7 cellular contexts compared by ENCODE assay signal in genomic region chr15:43483306-43484128, GRCh38. TPM values are rescaled to one million over a fixed set of nuclear protein-coding genes. Genes with fewer than 3 reads are reported as not detected.
DNase-seq lines count a peak whose midpoint lies in the region; ATAC-seq, FAIRE-seq and TF ChIP-seq lines count a peak whose summit lies in the region.

No MANE protein-coding gene starts in this region.

- H3K4me3 ChIP-seq in LNCaP clone FGC (ENCODE audit: low read depth, low read length) = no peak overlapping the region

- H3K4me3 Mint-ChIP-seq in activated T-helper 2 cell treated with anti-CD3 and anti-CD28 coated beads, Interferon-gamma antibody, Interleukin-2, Interleukin-4, amounts not matched to agents 10 μg/mL and 5 μg/mL and 100 μg/mL, durations not matched to agents 14 hours and 24 hours and 36 hours (ENCODE audit: low read depth) = no peak overlapping the region

- no peaks in the 10 kb centered on the region for H3K9me3 Mint-ChIP-seq in activated T-helper 2 cell treated with anti-CD3 and anti-CD28 coated beads, Interferon-gamma antibody, Interleukin-2, Interleukin-4, amounts not matched to agents 10 μg/mL and 5 μg/mL and 100 μg/mL, durations not matched to agents 14 hours and 24 hours and 36 hours

- TF ChIP-seq CTCF in LNCaP clone FGC (IDR thresholded peaks at IDR 0.05; ENCODE audit: control insufficient read depth, extremely low read depth, insufficient read depth) = peak; percentile 62

- H3K36me3 Mint-ChIP-seq in activated T-helper 2 cell treated with anti-CD3 and anti-CD28 coated beads, Interferon-gamma antibody, Interleukin-2, Interleukin-4, amounts not matched to agents 10 μg/mL and 5 μg/mL and 100 μg/mL, durations not matched to agents 14 hours and 24 hours and 36 hours (ENCODE audit: low read depth) = peaks cover 31% of the 10 kb centered on the region

- H3K27ac Mint-ChIP-seq in activated T-helper 2 cell treated with anti-CD3 and anti-CD28 coated beads, Interferon-gamma antibody, Interleukin-2, Interleukin-4, amounts not matched to agents 10 μg/mL and 5 μg/mL and 100 μg/mL, durations not matched to agents 14 hours and 24 hours and 36 hours = no peak overlapping the region

- FAIRE-seq in colon (lab: Jason Lieb, UNC) = peak; percentile 18

- intact Hi-C loops in activated T-helper 2 cell treated with anti-CD3 and anti-CD28 coated beads, Interferon-gamma antibody, Interleukin-2, Interleukin-4, amounts not matched to agents 10 μg/mL and 5 μg/mL and 100 μg/mL, durations not matched to agents 14 hours and 24 hours and 36 hours (cut with micrococcal nuclease) = no loop called here

- H3K27me3 Mint-ChIP-seq in activated T-helper 2 cell treated with anti-CD3 and anti-CD28 coated beads, Interferon-gamma antibody, Interleukin-2, Interleukin-4, amounts not matched to agents 10 μg/mL and 5 μg/mL and 100 μg/mL, durations not matched to agents 14 hours and 24 hours and 36 hours (ENCODE audit: low read depth) = no peaks in the 10 kb centered on the region

- in situ Hi-C loops in G401 (cut with HindIII; ENCODE audit: low sequenced_read_pairs) = no loop called here

- peaks cover 4% of the 10 kb centered on the region for H3K4me1 Mint-ChIP-seq in activated T-helper 2 cell treated with anti-CD3 and anti-CD28 coated beads, Interferon-gamma antibody, Interleukin-2, Interleukin-4, amounts not matched to agents 10 μg/mL and 5 μg/mL and 100 μg/mL, durations not matched to agents 14 hours and 24 hours and 36 hours (ENCODE audit: low read depth)

- no peak for ATAC-seq in GM19351 (IDR thresholded peaks at IDR 0.05; ENCODE audit: unreplicated experiment)

- DNase-seq in G401 (ENCODE audit: low spot score) (peak; percentile 45), LNCaP clone FGC (ENCODE audit: low read depth) (peak; percentile 3), pons (ENCODE audit: low spot score) (peak; percentile 59), cortex of kidney (lab: John Stamatoyannopoulos, UW) (no peak)
- DNase-seq in activated T-helper 2 cell treated with anti-CD3 and anti-CD28 coated beads, Interferon-gamma antibody, Interleukin-2, Interleukin-4, amounts not matched to agents 10 μg/mL and 5 μg/mL and 100 μg/mL, durations not matched to agents 14 hours and 24 hours and 36 hours (ENCODE audit: low spot score) = no peak

RNA-seq across cellular contexts. Expression of gene TP53BP1, which starts 9.4 kb away (rescaled TPM):
- 79.1 and 84.7 TPM in 2 replicates for total RNA-seq in G401 (2014; rRNA removed; shearing (Covaris generic))
- 43.8 and 46.6 TPM in 2 replicates for total RNA-seq in activated T-helper 2 cell treated with anti-CD3 and anti-CD28 coated beads, Interferon-gamma antibody, Interleukin-2, Interleukin-4, amounts not matched to agents 10 μg/mL and 5 μg/mL and 100 μg/mL, durations not matched to agents 14 hours and 24 hours and 36 hours

RNA-seq across cellular contexts. Expression of gene MAP1A, which starts 33.9 kb away (rescaled TPM):
- total RNA-seq in G401 (2014; rRNA removed; shearing (Covaris generic)) = 10.0 and 16.4 TPM in 2 replicates
- 1.9 TPM in 2 replicates for total RNA-seq in activated T-helper 2 cell treated with anti-CD3 and anti-CD28 coated beads, Interferon-gamma antibody, Interleukin-2, Interleukin-4, amounts not matched to agents 10 μg/mL and 5 μg/mL and 100 μg/mL, durations not matched to agents 14 hours and 24 hours and 36 hours

Comparison
In these comparisons a context has a peak if more than half of its experiments do, and no peak if none do; other contexts are left out.
1. DNase-seq: peak in G401 (single experiment), LNCaP clone FGC (single experiment) and pons (single experiment); none in activated T-helper 2 cell treated with anti-CD3 and anti-CD28 coated beads, Interferon-gamma antibody, Interleukin-2, Interleukin-4, amounts not matched to agents 10 μg/mL and 5 μg/mL and 100 μg/mL, durations not matched to agents 14 hours and 24 hours and 36 hours (single experiment) and cortex of kidney (single experiment).